Comparison of ENCODE assay signal across 13 cellular contexts in the genomic region with DNA sequence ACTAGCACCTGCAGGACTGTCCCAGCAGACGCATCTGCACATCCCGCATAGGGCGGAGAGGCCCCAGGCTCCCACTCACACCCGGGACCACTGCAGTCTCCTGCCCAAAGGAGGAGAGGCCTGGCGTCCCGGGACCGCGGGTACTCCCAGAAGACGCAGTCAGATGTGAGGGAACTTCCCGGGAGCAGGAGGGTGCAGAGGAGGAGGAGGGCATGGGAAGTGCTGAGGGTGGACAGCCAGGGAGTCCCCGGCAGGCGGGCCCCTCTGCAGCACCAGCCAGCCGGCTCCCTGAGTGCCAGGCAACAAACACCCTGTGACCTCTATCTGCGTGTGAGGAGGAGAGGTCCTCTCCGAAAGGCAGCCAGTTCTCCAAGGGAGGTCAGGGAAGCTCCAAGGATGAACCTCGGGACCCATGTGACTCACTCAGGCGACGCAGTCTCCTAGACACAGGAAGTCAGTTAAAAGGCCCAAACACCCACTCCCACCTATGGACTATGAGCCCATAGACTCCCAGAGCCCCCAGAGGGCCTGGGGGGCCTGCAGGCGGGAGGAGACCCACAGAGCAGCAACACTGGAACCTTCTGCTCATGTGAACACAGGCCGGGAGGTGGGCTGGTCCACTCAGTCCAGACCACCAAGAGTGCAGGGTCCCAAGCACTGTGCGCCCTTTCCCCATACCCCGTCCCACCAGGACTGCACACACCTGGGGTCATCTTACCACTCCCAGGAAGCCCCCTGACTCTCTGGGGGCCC. TPM values are rescaled to one million over a fixed set of nuclear protein-coding genes. Genes with fewer than 3 reads are reported as not detected.
DNase-seq lines count a peak whose midpoint lies in the region; ATAC-seq and TF ChIP-seq lines count a peak whose summit lies in the region.
"Had no signal": no experiment of that assay in that cellular context is flagged by ENCODE, and none has a peak within 500 bp of the region (broad histone marks: within the 10 kb centered on the region; RNA-seq: fewer than 3 reads in every experiment).

No MANE protein-coding gene starts in this region.

- CTCF ChIA-PET in IMR-90 (lab: Yijun Ruan, JAX), result interaction anchor here (0.6 to 1.2 kb wide), 2 partner anchors 10 to 77 kb away, joined by 3 to 5 read pairs; no protein-coding TSS in a partner anchor

- no peak overlapping the region for H2BK15ac ChIP-seq in IMR-90 (ENCODE audit: low read depth, low read length)

- intact Hi-C loops in IMR-90 (cut with micrococcal nuclease), result loop anchor here (5.0 kb wide), 2 partner anchors 33 to 1063 kb away; a partner anchor contains a TSS
- intact Hi-C loops in stomach (cut with DNase I; ENCODE audit: low total_unique reads), result no loop called here

- H3K9me3 ChIP-seq in IMR-90 (ENCODE audit: control insufficient read depth, insufficient read depth, low read length) (peaks cover 3% of the 10 kb centered on the region; the same call in 1 of the 2 replicates), liver (ENCODE audit: control insufficient read depth in 4 of 4, low read length in 3 of 4) (peaks cover 0 to 4% (median 0%) of the 10 kb centered on the region in 4 donors), stomach (peaks cover 0 to 9% (median 3%) of the 10 kb centered on the region in 4 donors)
- H3K9me3 ChIP-seq: prostate gland had no signal

- H3K4ac ChIP-seq in IMR-90 (ENCODE audit: low read depth, low read length), result peak overlapping the region; percentile 37

- no peak overlapping the region for H3K9ac ChIP-seq in IMR-90 (ENCODE audit: low read depth, low read length)
- H3K9ac ChIP-seq in liver (ENCODE audit: low read depth in 1 of 2, low read length in 2 of 2), result no peak overlapping the region
- H3K9ac ChIP-seq: KMS-11 had no signal

- peaks cover 32% of the 10 kb centered on the region for H3K9me1 ChIP-seq in IMR-90 (ENCODE audit: insufficient read depth, low read length)

- peak overlapping the region; percentile 60 for H2BK20ac ChIP-seq in IMR-90 (ENCODE audit: low read depth, low read length)

- H3K4me1 ChIP-seq in IMR-90 (ENCODE audit: control insufficient read depth, insufficient read depth, low read length), result peaks cover 44% of the 10 kb centered on the region
- H3K4me1 ChIP-seq in liver (ENCODE audit: control insufficient read depth in 4 of 4, insufficient read depth in 4 of 4, low read length in 3 of 4), result peaks cover 0 to 9% (median 1%) of the 10 kb centered on the region in 4 donors
- H3K4me1 ChIP-seq in stomach, result peaks cover 0 to 68% (median 27%) of the 10 kb centered on the region in 4 donors
- H3K4me1 ChIP-seq: prostate gland had no signal

- no TSS peak for BruUV-seq in IMR-90 (replicated peaks; lab: Mats Ljungman, UMichigan)

- no peak overlapping the region for H3K14ac ChIP-seq in IMR-90 (replicated peaks; ENCODE audit: low read depth, low read length)

- DNase-seq in IMR-90 (peak; percentile 58), astrocyte of the spinal cord (ENCODE audit: low read depth, low spot score) (peak; percentile 21), stomach (no peak), putamen (ENCODE audit: low spot score) (no peak), NCI-H2196 treated with DMSO at 0.1 percent for 48 hours (lab: John Stamatoyannopoulos, UW; ENCODE audit: unreplicated experiment) (no peak)
- DNase-seq: activated CD4-positive, CD25-positive, alpha-beta regulatory T cell treated with anti-CD3 and anti-CD28 coated beads, Interleukin-2, amount 50 U/mL, for 72 hours; activated gamma-delta T cell; NCI-H446 treated with DMSO at 0.1 percent for 48 hours had no signal

- 0 out of 2 replicates have a peak overlapping the region, but pooled peaks have one; percentile 23 for H2BK120ac ChIP-seq in IMR-90 (ENCODE audit: low read depth, low read length)

- in situ Hi-C loops in IMR-90 (cut with MboI; ENCODE audit: low sequenced_read_pairs), result no loop called here
- in situ Hi-C loops in astrocyte of the spinal cord (cut with HindIII; ENCODE audit: low sequenced_read_pairs), result no loop called here

- H3K4me2 ChIP-seq in IMR-90 (ENCODE audit: low read depth, low read length), result no peak overlapping the region
- H3K4me2 ChIP-seq: KMS-11 had no signal

- H3K4me3 ChIP-seq in IMR-90 (ENCODE audit: insufficient read depth, low read depth, low read length) (no peak overlapping the region), astrocyte of the spinal cord (ENCODE audit: low read depth, low read length) (no peak overlapping the region), liver (ENCODE audit: low read depth in 1 of 3, low read length in 3 of 3) (no peak overlapping the region), stomach (no peak overlapping the region)
- H3K4me3 ChIP-seq: prostate gland had no signal

- ATAC-seq in IMR-90 (ENCODE audit: low read depth), result no peak
- ATAC-seq in HG02623 (IDR thresholded peaks at IDR 0.05; ENCODE audit: unreplicated experiment), result no peak
- ATAC-seq in HG03095 (IDR thresholded peaks at IDR 0.05; ENCODE audit: unreplicated experiment), result no peak

- H4K8ac ChIP-seq in IMR-90 (ENCODE audit: low read depth in 2 of 2, low read length in 2 of 2), result peak overlapping the region in 1 of 2 experiments; percentile 34; a peak in 2 of 4 replicates

- peak overlapping the region; percentile 47 for H2AK9ac ChIP-seq in IMR-90 (replicated peaks; ENCODE audit: low read depth, low read length, poor library complexity)

- H2AK5ac ChIP-seq in IMR-90 (ENCODE audit: low read depth, low read length), result peak overlapping the region; percentile 40

- POLR2A ChIA-PET in IMR-90 (lab: Charles Lee; ENCODE audit: unreplicated experiment), result no interaction called here

- H4K91ac ChIP-seq in IMR-90 (ENCODE audit: insufficient read depth, low read depth, low read length), result peak overlapping the region; percentile 63; the same call in 1 of the 2 replicates

- peaks cover 13% of the 10 kb centered on the region for H3K36me3 ChIP-seq in IMR-90 (ENCODE audit: control insufficient read depth, insufficient read depth, low read length)
- no peaks in the 10 kb centered on the region for H3K36me3 ChIP-seq in liver (ENCODE audit: control insufficient read depth in 4 of 4, insufficient read depth in 3 of 4, low read depth in 1 of 4, low read length in 3 of 4)
- no peaks in the 10 kb centered on the region for H3K36me3 ChIP-seq in stomach
- H3K36me3 ChIP-seq: prostate gland had no signal

- H4K20me1 ChIP-seq in IMR-90 (ENCODE audit: insufficient read depth, low read length), result peaks cover 76% of the 10 kb centered on the region

- H3K18ac ChIP-seq in IMR-90 (ENCODE audit: low read depth, low read length), result no peak overlapping the region

- H2AFZ ChIP-seq in IMR-90 (replicated peaks; ENCODE audit: low read length, poor library complexity), result no peak overlapping the region

- H2BK5ac ChIP-seq in IMR-90 (ENCODE audit: low read depth, low read length, poor library complexity, severe bottlenecking), result peak overlapping the region; percentile 58

- H4K5ac ChIP-seq in IMR-90 (ENCODE audit: low read depth, low read length), result no peak overlapping the region

- no peak for TF ChIP-seq CTCF in IMR-90 (conservative IDR thresholded peaks at IDR 0.05; ENCODE audit: low read depth, low read length)
- no peak for TF ChIP-seq CTCF in astrocyte of the spinal cord (IDR thresholded peaks at IDR 0.05; ENCODE audit: low read depth, low read length)
- no peak for TF ChIP-seq CTCF in liver (IDR thresholded peaks at IDR 0.05; ENCODE audit: low read depth, low read length, missing input control)
- TF ChIP-seq CTCF in stomach (IDR thresholded peaks at IDR 0.05), result no peak

- H3K27me3 ChIP-seq in IMR-90 (ENCODE audit: control insufficient read depth, insufficient read depth, low read length) (no peaks in the 10 kb centered on the region), liver (ENCODE audit: control insufficient read depth in 4 of 4, insufficient read depth in 4 of 4, low read length in 3 of 4) (no peaks in the 10 kb centered on the region), stomach (peaks cover 0 to 34% (median 22%) of the 10 kb centered on the region in 3 donors)

- TF ChIP-seq RAD21 in IMR-90 (IDR thresholded peaks at IDR 0.05; ENCODE audit: low read length), result no peak
- no peak for TF ChIP-seq RAD21 in liver (IDR thresholded peaks at IDR 0.05)

- WGBS in IMR-90 (ENCODE audit: extremely low coverage in 2 of 2, insufficient read length in 1 of 2), 2 experiments, result 40% methylated on average over 4 of the region's 22 CpGs; no CpG with 5 or more reads in 1 of the 2 experiments
- 69% methylated on average over 22 of the region's 22 CpGs for WGBS in liver
- WGBS in stomach, 5 donors, result 66 to 80% (median 73%) methylated on average over 18 to 22 of the region's 22 CpGs

- peak overlapping the region; percentile 30 for H3K27ac ChIP-seq in IMR-90 (ENCODE audit: insufficient read depth, low read length)
- peak overlapping the region; percentile 47 to 54 for H3K27ac ChIP-seq in liver (ENCODE audit: low read depth in 1 of 2, low read length in 2 of 2)
- H3K27ac ChIP-seq in stomach, result peak overlapping the region in 4 of 5 donors; percentile 32 to 98 (median 74)
- H3K27ac ChIP-seq: KMS-11 had no signal

- TF ChIP-seq EP300 in stomach (IDR thresholded peaks at IDR 0.05), result no peak

- H3K23ac ChIP-seq in IMR-90 (ENCODE audit: low read depth, low read length), result peak overlapping the region; percentile 76

- dilution Hi-C loops in IMR-90 (cut with HindIII; ENCODE audit: low sequenced_read_pairs, unreplicated experiment), result no loop called here

- H3K56ac ChIP-seq in IMR-90 (ENCODE audit: extremely low read depth, insufficient read depth, low read length), result no peak overlapping the region

- TF ChIP-seq POLR2A in IMR-90 (IDR thresholded peaks at IDR 0.05; ENCODE audit: low read depth, low read length) (peak; percentile 27; the same call in 1 of the 2 replicates), stomach (IDR thresholded peaks at IDR 0.05) (no peak)

- H3K79me1 ChIP-seq in IMR-90 (ENCODE audit: low read depth in 1 of 2, low read length in 2 of 2), result peaks cover 8 to 48% of the 10 kb centered on the region in 2 experiments; a peak in 3 of 4 replicates

TF ChIP-seq in IMR-90, 13 proteins besides CTCF, POLR2A, EP300 and RAD21 (continues in another document):
- TF ChIP-seq MAZ (IDR thresholded peaks at IDR 0.05; ENCODE audit: borderline replicate concordance, low read depth, low read length), result 0 out of 2 replicates have a peak, but pooled peaks have one; percentile 28

TF ChIP-seq in liver, 16 proteins besides CTCF, POLR2A, EP300 and RAD21 (continues in another document):
- TF ChIP-seq GABPA (IDR thresholded peaks at IDR 0.05 in 1 of 2, conservative IDR thresholded peaks at IDR 0.05 in 1 of 2), result no peak
- TF ChIP-seq FOXA2 (IDR thresholded peaks at IDR 0.05), result no peak
- no peak for TF ChIP-seq SP1 (IDR thresholded peaks at IDR 0.05)
- no peak for TF ChIP-seq NR2F2 (IDR thresholded peaks at IDR 0.05)
- TF ChIP-seq EGR1 (IDR thresholded peaks at IDR 0.05; ENCODE audit: low read depth in 2 of 2), result no peak
- TF ChIP-seq TAF1 (conservative IDR thresholded peaks at IDR 0.05), result no peak
- TF ChIP-seq JUND (IDR thresholded peaks at IDR 0.05), result no peak
- no peak for TF ChIP-seq RXRA (IDR thresholded peaks at IDR 0.05)

RNA-seq across cellular contexts. Expression of a gene that starts 4.2 kb away (rescaled TPM):
- total RNA-seq in IMR-90 (2012; rRNA removed), result 148 and 153 TPM in 2 replicates
- 268 and 332 TPM in 2 replicates for polyA plus RNA-seq in IMR-90 (2012; rRNA removed)
- 300 and 432 TPM in 2 replicates for polyA plus RNA-seq in IMR-90 (2012; cell fraction: cytosol; rRNA removed)
- polyA plus RNA-seq in IMR-90 (2012; cell fraction: nucleus; rRNA removed; ENCODE audit: low replicate concordance), result 369 and 399 TPM in 2 replicates
- 10 to 100 TPM; 19.1 to 21.5 TPM for total RNA-seq in liver
- 10 to 100 TPM in 1 of 2 donors, 1 to 10 TPM in 1; 4.2 to 14.7 TPM for polyA plus RNA-seq in liver
- total RNA-seq in stomach, result 10 to 100 TPM; 24.9 to 71.6 (median 42.0) TPM
- 1 to 10 TPM; 3.3 to 8.0 (median 5.0) TPM for polyA plus RNA-seq in stomach

Comparison
In these comparisons a context has a peak if more than half of its experiments do, and no peak if none do; other contexts are left out.
1. DNase-seq: peak in IMR-90 (single experiment) and astrocyte of the spinal cord (single experiment); none in stomach (single experiment), putamen (single experiment) and NCI-H2196 treated with DMSO at 0.1 percent for 48 hours (single experiment).
2. Peak in every context shown above with its lines, with median percentiles within 50 percentile points of each other: H3K27ac ChIP-seq.